25 cellular contexts compared by ENCODE assay signal in the genomic region with DNA sequence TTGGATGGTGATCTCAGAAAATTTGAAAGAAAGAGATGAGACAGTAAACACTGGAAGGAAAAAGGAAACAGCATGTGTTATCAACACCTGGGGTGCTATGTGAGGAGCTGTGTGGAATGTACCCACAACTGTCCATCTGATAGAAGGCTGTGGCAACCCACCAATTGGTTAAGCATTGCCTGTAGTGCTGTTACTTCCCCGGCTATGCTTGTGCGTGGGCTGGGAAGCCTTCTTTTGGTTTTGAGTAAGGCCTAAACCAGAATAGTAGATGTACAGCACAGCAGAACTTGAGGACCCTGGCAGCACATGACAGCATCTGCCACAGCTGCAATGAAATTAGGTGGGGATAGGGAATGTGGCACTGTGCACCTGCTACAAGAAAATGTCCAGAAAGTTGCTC.
DNase-seq lines count a peak whose midpoint lies in the region; ATAC-seq and TF ChIP-seq lines count a peak whose summit lies in the region.
"Had no signal": no experiment of that assay in that cellular context is flagged by ENCODE, and none has a peak within 500 bp of the region (broad histone marks: within the 10 kb centered on the region; RNA-seq: fewer than 3 reads in every experiment).

No MANE protein-coding gene starts in this region.

- peaks cover 2% of the 10 kb centered on the region for H3K9me3 ChIP-seq in IMR-90 (ENCODE audit: control insufficient read depth, insufficient read depth, low read length)
- H3K9me3 ChIP-seq: SK-N-SH had no signal

- H3K18ac ChIP-seq in IMR-90 (ENCODE audit: low read depth, low read length) = no peak overlapping the region

- no peak overlapping the region for H3K9ac ChIP-seq in IMR-90 (ENCODE audit: low read depth, low read length)
- H3K9ac ChIP-seq: SK-N-SH had no signal

- H3K23ac ChIP-seq in IMR-90 (ENCODE audit: low read depth, low read length) = no peak overlapping the region

- H4K5ac ChIP-seq in IMR-90 (ENCODE audit: low read depth, low read length) = no peak overlapping the region

- H3K9me1 ChIP-seq in IMR-90 (ENCODE audit: insufficient read depth, low read length) = no peaks in the 10 kb centered on the region

- H2BK15ac ChIP-seq in IMR-90 (ENCODE audit: low read depth, low read length) = no peak overlapping the region

- no peak overlapping the region for H3K4ac ChIP-seq in IMR-90 (ENCODE audit: low read depth, low read length)

- POLR2A ChIA-PET in IMR-90 (lab: Charles Lee; ENCODE audit: unreplicated experiment) = no interaction called here

- no peaks in the 10 kb centered on the region for H3K4me1 Mint-ChIP-seq in activated naive CD8-positive, alpha-beta T cell treated with anti-CD3 and anti-CD28 coated beads, Interleukin-2, amount 50 U/mL, for 24 hours
- H3K4me1 Mint-ChIP-seq: CD4-positive, alpha-beta memory T cell had no signal

- H2AK5ac ChIP-seq in IMR-90 (ENCODE audit: low read depth, low read length) = no peak overlapping the region

- no peaks in the 10 kb centered on the region for H3K4me1 ChIP-seq in IMR-90 (ENCODE audit: control insufficient read depth, insufficient read depth, low read length)

- ATAC-seq in HG02798 (IDR thresholded peaks at IDR 0.05; ENCODE audit: poor library complexity, unreplicated experiment) (peak; percentile 68), IMR-90 (ENCODE audit: low read depth) (no peak), GM18870 (IDR thresholded peaks at IDR 0.05; ENCODE audit: unreplicated experiment) (no peak), GM18909 (IDR thresholded peaks at IDR 0.05; ENCODE audit: poor library complexity, unreplicated experiment) (no peak)
- no peak for ATAC-seq in activated naive CD8-positive, alpha-beta T cell treated with anti-CD3 and anti-CD28 coated beads, Interleukin-2, amount 50 U/mL, for 24 hours
- ATAC-seq: PC-3 had no signal

- H4K20me1 ChIP-seq in IMR-90 (ENCODE audit: insufficient read depth, low read length) = no peaks in the 10 kb centered on the region

- BruUV-seq in IMR-90 (replicated peaks; lab: Mats Ljungman, UMichigan) = no TSS peak

- no peak overlapping the region for H4K91ac ChIP-seq in IMR-90 (ENCODE audit: insufficient read depth, low read depth, low read length)

- H3K27ac Mint-ChIP-seq in activated naive CD8-positive, alpha-beta T cell treated with anti-CD3 and anti-CD28 coated beads, Interleukin-2, amount 50 U/mL, for 24 hours = no peak overlapping the region
- H3K27ac Mint-ChIP-seq: CD4-positive, alpha-beta memory T cell; T-helper 1 cell treated with Interleukin-12 subunit alpha and Interleukin-12 subunit beta and Interleukin-4 antibody, amounts not matched to agents 30 μg/mL and 1 μg/mL, for 36 hours had no signal

- no peak overlapping the region for H3K4me3 ChIP-seq in IMR-90 (ENCODE audit: insufficient read depth, low read depth, low read length)

- dilution Hi-C loops in IMR-90 (cut with HindIII; ENCODE audit: low sequenced_read_pairs, unreplicated experiment) = no loop called here

- no peaks in the 10 kb centered on the region for H3K79me1 ChIP-seq in IMR-90 (ENCODE audit: low read depth in 1 of 2, low read length in 2 of 2)

- H2BK5ac ChIP-seq in IMR-90 (ENCODE audit: low read depth, low read length, poor library complexity, severe bottlenecking) = no peak overlapping the region

- no peaks in the 10 kb centered on the region for H3K27me3 Mint-ChIP-seq in activated naive CD8-positive, alpha-beta T cell treated with anti-CD3 and anti-CD28 coated beads, Interleukin-2, amount 50 U/mL, for 24 hours
- H3K27me3 Mint-ChIP-seq: CD4-positive, alpha-beta memory T cell had no signal

- no peak overlapping the region for H3K14ac ChIP-seq in IMR-90 (replicated peaks; ENCODE audit: low read depth, low read length)

- no peaks in the 10 kb centered on the region for H3K36me3 Mint-ChIP-seq in activated naive CD8-positive, alpha-beta T cell treated with anti-CD3 and anti-CD28 coated beads, Interleukin-2, amount 50 U/mL, for 24 hours (ENCODE audit: low read depth)
- H3K36me3 Mint-ChIP-seq: CD4-positive, alpha-beta memory T cell had no signal

- H3K9me3 Mint-ChIP-seq in activated naive CD8-positive, alpha-beta T cell treated with anti-CD3 and anti-CD28 coated beads, Interleukin-2, amount 50 U/mL, for 24 hours = no peaks in the 10 kb centered on the region

- TF ChIP-seq CTCF in GM13976 (IDR thresholded peaks at IDR 0.05; ENCODE audit: borderline replicate concordance, control extremely low read depth, extremely low read depth, insufficient read depth, missing control alignments) (no peak), IMR-90 (conservative IDR thresholded peaks at IDR 0.05; ENCODE audit: low read depth, low read length) (no peak)

- intact Hi-C loops in IMR-90 (cut with micrococcal nuclease) = no loop called here

- in situ Hi-C loops in GM13976 (cut with MboI; ENCODE audit: low sequenced_read_pairs, unreplicated experiment) (no loop called here), IMR-90 (cut with MboI; ENCODE audit: low sequenced_read_pairs) (no loop called here)

- H3K4me3 Mint-ChIP-seq in activated naive CD8-positive, alpha-beta T cell treated with anti-CD3 and anti-CD28 coated beads, Interleukin-2, amount 50 U/mL, for 24 hours = no peak overlapping the region
- H3K4me3 Mint-ChIP-seq: CD4-positive, alpha-beta memory T cell; T-helper 1 cell treated with Interleukin-12 subunit alpha and Interleukin-12 subunit beta and Interleukin-4 antibody, amounts not matched to agents 30 μg/mL and 1 μg/mL, for 36 hours had no signal

- H3K36me3 ChIP-seq in IMR-90 (ENCODE audit: control insufficient read depth, insufficient read depth, low read length) = no peaks in the 10 kb centered on the region

- TF ChIP-seq POLR2A in IMR-90 (IDR thresholded peaks at IDR 0.05; ENCODE audit: low read depth, low read length) = no peak

- no peak overlapping the region for H4K8ac ChIP-seq in IMR-90 (ENCODE audit: low read depth in 2 of 2, low read length in 2 of 2)

- H2AK9ac ChIP-seq in IMR-90 (replicated peaks; ENCODE audit: low read depth, low read length, poor library complexity) = no peak overlapping the region

- peak; percentile 11 for DNase-seq in GM13976 (ENCODE audit: low spot score)
- no peak for DNase-seq in IMR-90
- no peak for DNase-seq in NCI-H82 (lab: John Stamatoyannopoulos, UW)
- no peak for DNase-seq in activated naive CD8-positive, alpha-beta T cell treated with anti-CD3 and anti-CD28 coated beads, Interleukin-2, amount 50 U/mL, for 24 hours
- DNase-seq: C1 segment of cervical spinal cord; CD4-positive, alpha-beta memory T cell; COR-L47; DMS53; H7; KBM-7; MV-4-11; NCI-H1105; NCI-H1436 treated with DMSO at 0.1 percent for 48 hours; NCI-H187 treated with DMSO at 0.1 percent for 48 hours; NCI-H2171 treated with DMSO at 0.1 percent for 48 hours; NCI-H345; NCI-H510A treated with DMSO at 0.1 percent for 48 hours; NK-92 treated with Interleukin-12 subunit alpha and Interleukin-12 subunit beta, amount 100 ng/mL, for 24 hours; PC-3; SK-N-SH; SW 1271 had no signal

- H3K4me2 ChIP-seq in IMR-90 (ENCODE audit: low read depth, low read length) = no peak overlapping the region
- H3K4me2 ChIP-seq: SK-N-SH had no signal

- no peak overlapping the region for H3K56ac ChIP-seq in IMR-90 (ENCODE audit: extremely low read depth, insufficient read depth, low read length)

- H3K27ac ChIP-seq in IMR-90 (ENCODE audit: insufficient read depth, low read length) = no peak overlapping the region

- no peak overlapping the region for H2BK120ac ChIP-seq in IMR-90 (ENCODE audit: low read depth, low read length)

- WGBS in IMR-90 (ENCODE audit: extremely low coverage in 2 of 2, insufficient read length in 1 of 2), 2 experiments = 82% methylated on average over 2 of the region's 2 CpGs; no CpG with 5 or more reads in 1 of the 2 experiments

- CTCF ChIA-PET in IMR-90 (lab: Yijun Ruan, JAX) = no interaction called here

- H2BK20ac ChIP-seq in IMR-90 (ENCODE audit: low read depth, low read length) = no peak overlapping the region

- no peaks in the 10 kb centered on the region for H3K27me3 ChIP-seq in IMR-90 (ENCODE audit: control insufficient read depth, insufficient read depth, low read length)

- TF ChIP-seq RAD21 in IMR-90 (IDR thresholded peaks at IDR 0.05; ENCODE audit: low read length) = no peak

- H2AFZ ChIP-seq in IMR-90 (replicated peaks; ENCODE audit: low read length, poor library complexity) = peak overlapping the region; percentile 41

TF ChIP-seq in IMR-90, 13 proteins besides CTCF, POLR2A, EP300 and RAD21:
- TF ChIP-seq, protein P1, sequence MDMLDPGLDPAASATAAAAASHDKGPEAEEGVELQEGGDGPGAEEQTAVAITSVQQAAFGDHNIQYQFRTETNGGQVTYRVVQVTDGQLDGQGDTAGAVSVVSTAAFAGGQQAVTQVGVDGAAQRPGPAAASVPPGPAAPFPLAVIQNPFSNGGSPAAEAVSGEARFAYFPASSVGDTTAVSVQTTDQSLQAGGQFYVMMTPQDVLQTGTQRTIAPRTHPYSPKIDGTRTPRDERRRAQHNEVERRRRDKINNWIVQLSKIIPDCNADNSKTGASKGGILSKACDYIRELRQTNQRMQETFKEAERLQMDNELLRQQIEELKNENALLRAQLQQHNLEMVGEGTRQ (IDR thresholded peaks at IDR 0.05; ENCODE audit: low read depth, low read length) = no peak
- no peak for TF ChIP-seq RFX5 (IDR thresholded peaks at IDR 0.05; ENCODE audit: low read depth, low read length)
- no peak for TF ChIP-seq CHD1 (IDR thresholded peaks at IDR 0.05; ENCODE audit: low read depth, low read length)
- no peak for TF ChIP-seq CEBPB (IDR thresholded peaks at IDR 0.05; ENCODE audit: low read depth, low read length)
- TF ChIP-seq ELK1 (IDR thresholded peaks at IDR 0.05; ENCODE audit: borderline replicate concordance, low read depth, low read length) = no peak
- TF ChIP-seq NFE2L2 (IDR thresholded peaks at IDR 0.05; ENCODE audit: low read depth, low read length) = no peak
- no peak for TF ChIP-seq BHLHE40 (IDR thresholded peaks at IDR 0.05; ENCODE audit: low read depth, low read length)
- no peak for TF ChIP-seq MAFK (IDR thresholded peaks at IDR 0.05; ENCODE audit: low read depth, low read length)
- TF ChIP-seq SMC3 (IDR thresholded peaks at IDR 0.05; ENCODE audit: low read depth, low read length) = no peak
- no peak for TF ChIP-seq FOS (IDR thresholded peaks at IDR 0.05; ENCODE audit: low read depth, low read length)
- no peak for TF ChIP-seq RCOR1 (IDR thresholded peaks at IDR 0.05; ENCODE audit: insufficient replicate concordance, low read length)
- TF ChIP-seq MAZ (IDR thresholded peaks at IDR 0.05; ENCODE audit: borderline replicate concordance, low read depth, low read length) = no peak
